ENCODE assay signal across 2 cellular contexts in genomic region chr19:18842166-18842565, GRCh38.
TF ChIP-seq lines count a peak whose summit lies in the region.

No MANE protein-coding gene starts in this region.

TF ChIP-seq in SK-N-SH, 30 proteins besides CTCF, POLR2A, EP300 and RAD21 (continued from another document):
- TF ChIP-seq, protein P1, sequence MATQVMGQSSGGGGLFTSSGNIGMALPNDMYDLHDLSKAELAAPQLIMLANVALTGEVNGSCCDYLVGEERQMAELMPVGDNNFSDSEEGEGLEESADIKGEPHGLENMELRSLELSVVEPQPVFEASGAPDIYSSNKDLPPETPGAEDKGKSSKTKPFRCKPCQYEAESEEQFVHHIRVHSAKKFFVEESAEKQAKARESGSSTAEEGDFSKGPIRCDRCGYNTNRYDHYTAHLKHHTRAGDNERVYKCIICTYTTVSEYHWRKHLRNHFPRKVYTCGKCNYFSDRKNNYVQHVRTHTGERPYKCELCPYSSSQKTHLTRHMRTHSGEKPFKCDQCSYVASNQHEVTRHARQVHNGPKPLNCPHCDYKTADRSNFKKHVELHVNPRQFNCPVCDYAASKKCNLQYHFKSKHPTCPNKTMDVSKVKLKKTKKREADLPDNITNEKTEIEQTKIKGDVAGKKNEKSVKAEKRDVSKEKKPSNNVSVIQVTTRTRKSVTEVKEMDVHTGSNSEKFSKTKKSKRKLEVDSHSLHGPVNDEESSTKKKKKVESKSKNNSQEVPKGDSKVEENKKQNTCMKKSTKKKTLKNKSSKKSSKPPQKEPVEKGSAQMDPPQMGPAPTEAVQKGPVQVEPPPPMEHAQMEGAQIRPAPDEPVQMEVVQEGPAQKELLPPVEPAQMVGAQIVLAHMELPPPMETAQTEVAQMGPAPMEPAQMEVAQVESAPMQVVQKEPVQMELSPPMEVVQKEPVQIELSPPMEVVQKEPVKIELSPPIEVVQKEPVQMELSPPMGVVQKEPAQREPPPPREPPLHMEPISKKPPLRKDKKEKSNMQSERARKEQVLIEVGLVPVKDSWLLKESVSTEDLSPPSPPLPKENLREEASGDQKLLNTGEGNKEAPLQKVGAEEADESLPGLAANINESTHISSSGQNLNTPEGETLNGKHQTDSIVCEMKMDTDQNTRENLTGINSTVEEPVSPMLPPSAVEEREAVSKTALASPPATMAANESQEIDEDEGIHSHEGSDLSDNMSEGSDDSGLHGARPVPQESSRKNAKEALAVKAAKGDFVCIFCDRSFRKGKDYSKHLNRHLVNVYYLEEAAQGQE (IDR thresholded peaks at IDR 0.05; ENCODE audit: low read depth, low read length): no peak
- TF ChIP-seq SIN3A (IDR thresholded peaks at IDR 0.05; ENCODE audit: borderline replicate concordance, low read depth, low read length) (no peak), MEF2A (IDR thresholded peaks at IDR 0.05; ENCODE audit: borderline replicate concordance, low read depth) (no peak), ZBTB33 (IDR thresholded peaks at IDR 0.05; ENCODE audit: borderline replicate concordance, low read depth) (no peak), FOSL2 (IDR thresholded peaks at IDR 0.05; ENCODE audit: borderline replicate concordance, low read depth) (no peak), TCF12 (IDR thresholded peaks at IDR 0.05) (no peak)
- TF ChIP-seq, protein P2, sequence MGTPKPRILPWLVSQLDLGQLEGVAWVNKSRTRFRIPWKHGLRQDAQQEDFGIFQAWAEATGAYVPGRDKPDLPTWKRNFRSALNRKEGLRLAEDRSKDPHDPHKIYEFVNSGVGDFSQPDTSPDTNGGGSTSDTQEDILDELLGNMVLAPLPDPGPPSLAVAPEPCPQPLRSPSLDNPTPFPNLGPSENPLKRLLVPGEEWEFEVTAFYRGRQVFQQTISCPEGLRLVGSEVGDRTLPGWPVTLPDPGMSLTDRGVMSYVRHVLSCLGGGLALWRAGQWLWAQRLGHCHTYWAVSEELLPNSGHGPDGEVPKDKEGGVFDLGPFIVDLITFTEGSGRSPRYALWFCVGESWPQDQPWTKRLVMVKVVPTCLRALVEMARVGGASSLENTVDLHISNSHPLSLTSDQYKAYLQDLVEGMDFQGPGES (IDR thresholded peaks at IDR 0.05; ENCODE audit: low read depth, low read length): no peak

TF ChIP-seq in SK-N-SH treated with all-trans-retinoic acid at 6 μM for 48 hours, 23 proteins besides CTCF, POLR2A, EP300 and RAD21:
- TF ChIP-seq TSHZ2 (CRISPR knock-in tag; IDR thresholded peaks at IDR 0.05): no peak
- TF ChIP-seq, protein P3, sequence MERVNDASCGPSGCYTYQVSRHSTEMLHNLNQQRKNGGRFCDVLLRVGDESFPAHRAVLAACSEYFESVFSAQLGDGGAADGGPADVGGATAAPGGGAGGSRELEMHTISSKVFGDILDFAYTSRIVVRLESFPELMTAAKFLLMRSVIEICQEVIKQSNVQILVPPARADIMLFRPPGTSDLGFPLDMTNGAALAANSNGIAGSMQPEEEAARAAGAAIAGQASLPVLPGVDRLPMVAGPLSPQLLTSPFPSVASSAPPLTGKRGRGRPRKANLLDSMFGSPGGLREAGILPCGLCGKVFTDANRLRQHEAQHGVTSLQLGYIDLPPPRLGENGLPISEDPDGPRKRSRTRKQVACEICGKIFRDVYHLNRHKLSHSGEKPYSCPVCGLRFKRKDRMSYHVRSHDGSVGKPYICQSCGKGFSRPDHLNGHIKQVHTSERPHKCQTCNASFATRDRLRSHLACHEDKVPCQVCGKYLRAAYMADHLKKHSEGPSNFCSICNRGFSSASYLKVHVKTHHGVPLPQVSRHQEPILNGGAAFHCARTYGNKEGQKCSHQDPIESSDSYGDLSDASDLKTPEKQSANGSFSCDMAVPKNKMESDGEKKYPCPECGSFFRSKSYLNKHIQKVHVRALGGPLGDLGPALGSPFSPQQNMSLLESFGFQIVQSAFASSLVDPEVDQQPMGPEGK (CRISPR knock-in tag; IDR thresholded peaks at IDR 0.05; ENCODE audit: borderline replicate concordance): no peak
- TF ChIP-seq BACH2 (CRISPR knock-in tag; IDR thresholded peaks at IDR 0.05; ENCODE audit: borderline replicate concordance): no peak
- no peak for TF ChIP-seq TCF4 (CRISPR knock-in tag; IDR thresholded peaks at IDR 0.05; ENCODE audit: borderline replicate concordance)
- no peak for TF ChIP-seq OSR1 (CRISPR knock-in tag; IDR thresholded peaks at IDR 0.05)
- no peak for TF ChIP-seq ZNF70 (CRISPR knock-in tag; IDR thresholded peaks at IDR 0.05)
- no peak for TF ChIP-seq GLIS3 (CRISPR knock-in tag; IDR thresholded peaks at IDR 0.05)
- TF ChIP-seq CSDC2 (CRISPR knock-in tag; IDR thresholded peaks at IDR 0.05): no peak
